1 cellular context compared by ENCODE assay signal in genomic region chr12:8644345-8645248, GRCh38.
TF ChIP-seq lines count a peak whose summit lies in the region.

No MANE protein-coding gene starts in this region.

TF ChIP-seq in H1, 55 proteins besides CTCF, POLR2A, EP300 and RAD21 (continued from another document):
- no peak for TF ChIP-seq CHD7 (IDR thresholded peaks at IDR 0.05; ENCODE audit: insufficient replicate concordance, low read length)
- TF ChIP-seq ASH2L (IDR thresholded peaks at IDR 0.05; ENCODE audit: low read length), result no peak
